19 cellular contexts compared by ENCODE assay signal in the genomic region with DNA sequence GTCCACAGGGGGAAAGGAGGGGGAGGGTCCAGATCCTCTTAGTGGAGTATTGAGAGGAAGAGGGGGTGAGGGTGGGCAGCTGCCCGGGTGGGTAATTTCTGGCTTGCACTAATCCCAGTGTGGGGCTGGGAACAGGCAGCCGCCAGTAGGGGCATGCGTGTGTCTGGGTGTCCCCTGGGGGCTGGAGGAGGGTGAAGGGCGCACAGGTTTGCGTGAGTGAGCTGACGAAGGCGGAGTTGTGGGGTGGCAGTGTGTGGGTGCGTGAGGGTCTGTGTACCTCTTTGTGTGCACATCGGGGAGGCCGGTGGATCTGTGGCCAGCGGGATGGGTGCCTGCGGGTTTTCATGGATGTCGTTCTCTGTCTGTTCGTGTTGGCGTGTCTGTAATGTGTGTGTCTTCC.
DNase-seq lines count a peak whose midpoint lies in the region; ATAC-seq and TF ChIP-seq lines count a peak whose summit lies in the region.
"Had no signal": no experiment of that assay in that cellular context is flagged by ENCODE, and none has a peak within 500 bp of the region (broad histone marks: within the 10 kb centered on the region; RNA-seq: fewer than 3 reads in every experiment).

No MANE protein-coding gene starts in this region.

- H2BK15ac ChIP-seq in neuronal stem cell (ENCODE audit: low read length) (peak overlapping the region; percentile 71), mesenchymal stem cell (ENCODE audit: low read depth, poor library complexity, severe bottlenecking) (no peak overlapping the region)

- H3K9ac ChIP-seq in neuronal stem cell (ENCODE audit: low read depth, low read length, poor library complexity) (no peak overlapping the region), mesenchymal stem cell (ENCODE audit: low read length) (no peak overlapping the region)
- H3K9ac ChIP-seq: GM23248 had no signal

- intact Hi-C loops in CD8-positive, alpha-beta T cell (cut with DNase I, micrococcal nuclease), result no loop called here

- H3K36me3 ChIP-seq in BE2C (no peaks in the 10 kb centered on the region), H7 (replicated peaks; ENCODE audit: control insufficient read depth, insufficient read depth, low read length) (no peaks in the 10 kb centered on the region), neuronal stem cell (replicated peaks in 1 of 2; ENCODE audit: control insufficient read depth in 2 of 2, insufficient read depth in 2 of 2, low read length in 2 of 2) (no peaks in the 10 kb centered on the region), mesenchymal stem cell (ENCODE audit: control insufficient read depth in 1 of 2, insufficient read depth in 2 of 2, low read depth in 1 of 2, low read length in 2 of 2) (no peaks in the 10 kb centered on the region)
- H3K36me3 ChIP-seq in CD8-positive, alpha-beta T cell (ENCODE audit: insufficient read depth, low read length), result no peaks in the 10 kb centered on the region
- H3K36me3 ChIP-seq: HAP-1 had no signal

- POLR2A ChIA-PET in CD8-positive, alpha-beta T cell (lab: Charles Lee), result no interaction called here

- peak; percentile 14 for DNase-seq in BE2C
- peak; percentile 62 for DNase-seq in H7
- DNase-seq in neuronal stem cell (ENCODE audit: low spot score), result no peak
- DNase-seq in mesenchymal stem cell, result no peak
- no peak for DNase-seq in CD8-positive, alpha-beta T cell
- DNase-seq: ACHN; CD4-positive, alpha-beta memory T cell; COR-L47; DMS53; GF-D8; GM23248; HFFc6; IMR-90; KBM-7 had no signal

- no peak overlapping the region for H3K23ac ChIP-seq in neuronal stem cell (ENCODE audit: low read depth, low read length, poor library complexity)
- H3K23ac ChIP-seq in mesenchymal stem cell (ENCODE audit: low read length in 2 of 2), result no peak overlapping the region

- H3K4me3 ChIP-seq in BE2C (ENCODE audit: low read depth, low read length) (no peak overlapping the region), H7 (ENCODE audit: insufficient read depth, low read depth, low read length) (no peak overlapping the region), neuronal stem cell (ENCODE audit: low read length in 2 of 2) (no peak overlapping the region), mesenchymal stem cell (ENCODE audit: insufficient read depth in 1 of 2, low read depth in 1 of 2, low read length in 2 of 2) (no peak overlapping the region)
- H3K4me3 ChIP-seq in CD8-positive, alpha-beta T cell (ENCODE audit: low read depth, low read length), result no peak overlapping the region
- H3K4me3 ChIP-seq: GM23248, HAP-1 had no signal

- H3K9me3 ChIP-seq in BE2C (no peaks in the 10 kb centered on the region), neuronal stem cell (replicated peaks in 1 of 2; ENCODE audit: control insufficient read depth in 2 of 2, insufficient read depth in 1 of 2, low read depth in 1 of 2, low read length in 2 of 2) (no peaks in the 10 kb centered on the region), mesenchymal stem cell (ENCODE audit: control insufficient read depth, low read length) (no peaks in the 10 kb centered on the region)
- no peaks in the 10 kb centered on the region for H3K9me3 ChIP-seq in CD8-positive, alpha-beta T cell (ENCODE audit: low read length)
- H3K9me3 ChIP-seq: HAP-1 had no signal

- no peak for ATAC-seq in HG03175 (IDR thresholded peaks at IDR 0.05; ENCODE audit: unreplicated experiment)
- no peak for ATAC-seq in CD8-positive, alpha-beta T cell

- H3K18ac ChIP-seq in neuronal stem cell (ENCODE audit: low read length), result peak overlapping the region; percentile 89
- H3K18ac ChIP-seq in mesenchymal stem cell (ENCODE audit: low read depth in 1 of 2, low read length in 2 of 2), result no peak overlapping the region

- H2BK5ac ChIP-seq in neuronal stem cell (ENCODE audit: low read length) (no peak overlapping the region), mesenchymal stem cell (ENCODE audit: low read depth, low read length, poor library complexity, severe bottlenecking) (no peak overlapping the region)

- H2BK120ac ChIP-seq in neuronal stem cell (ENCODE audit: low read depth, low read length), result no peak overlapping the region
- no peak overlapping the region for H2BK120ac ChIP-seq in mesenchymal stem cell (ENCODE audit: low read depth, low read length)

- H3K27me3 Mint-ChIP-seq in brain, result peaks cover 12% of the 10 kb centered on the region
- H3K27me3 Mint-ChIP-seq in CD8-positive, alpha-beta T cell (ENCODE audit: low read depth), result peaks cover 62% of the 10 kb centered on the region

- H3K79me1 ChIP-seq in neuronal stem cell (ENCODE audit: low read depth, low read length), result no peaks in the 10 kb centered on the region
- H3K79me1 ChIP-seq in mesenchymal stem cell (replicated peaks; ENCODE audit: low read length, poor library complexity, severe bottlenecking), result no peaks in the 10 kb centered on the region

- H2AFZ ChIP-seq in neuronal stem cell (ENCODE audit: low read length), result no peak overlapping the region
- H2AFZ ChIP-seq in mesenchymal stem cell (ENCODE audit: low read depth, low read length), result no peak overlapping the region
- H2AFZ ChIP-seq: GM23248 had no signal

- H4K8ac ChIP-seq in neuronal stem cell (ENCODE audit: low read depth, low read length) (no peak overlapping the region), mesenchymal stem cell (ENCODE audit: low read length) (no peak overlapping the region)

- peaks cover 0 to 12% (median 0%) of the 10 kb centered on the region in 5 experiments for H3K9me3 Mint-ChIP-seq in brain
- H3K9me3 Mint-ChIP-seq in CD8-positive, alpha-beta T cell, result no peaks in the 10 kb centered on the region
- H3K9me3 Mint-ChIP-seq: HFFc6 had no signal

- H3K4ac ChIP-seq in neuronal stem cell (ENCODE audit: low read length) (no peak overlapping the region), mesenchymal stem cell (ENCODE audit: low read depth in 1 of 2, low read length in 2 of 2) (no peak overlapping the region)

- H3K27ac Mint-ChIP-seq in brain, result peak overlapping the region in 3 of 5 experiments; percentile 12 to 98 (median 47)
- no peak overlapping the region for H3K27ac Mint-ChIP-seq in CD8-positive, alpha-beta T cell
- H3K27ac Mint-ChIP-seq: B cell; CD4-positive, alpha-beta memory T cell; HFFc6 had no signal

- no peak overlapping the region for H3K4me3 Mint-ChIP-seq in brain
- no peak overlapping the region for H3K4me3 Mint-ChIP-seq in CD8-positive, alpha-beta T cell
- H3K4me3 Mint-ChIP-seq: B cell; CD4-positive, alpha-beta memory T cell; HFFc6 had no signal

- H4K91ac ChIP-seq in neuronal stem cell (ENCODE audit: low read depth, low read length, poor library complexity), result no peak overlapping the region
- H4K91ac ChIP-seq in mesenchymal stem cell (ENCODE audit: low read length), result no peak overlapping the region

- H3K4me2 ChIP-seq in neuronal stem cell (ENCODE audit: insufficient read depth, low read length, poor library complexity, severe bottlenecking) (no peak overlapping the region), mesenchymal stem cell (ENCODE audit: low read length, poor library complexity, severe bottlenecking) (no peak overlapping the region)

- H3K14ac ChIP-seq in neuronal stem cell (ENCODE audit: low read length), result peak overlapping the region; percentile 33
- no peak overlapping the region for H3K14ac ChIP-seq in mesenchymal stem cell (ENCODE audit: low read length in 2 of 2)

- no peaks in the 10 kb centered on the region for H3K36me3 Mint-ChIP-seq in brain
- H3K36me3 Mint-ChIP-seq in CD8-positive, alpha-beta T cell, result no peaks in the 10 kb centered on the region
- H3K36me3 Mint-ChIP-seq: CD4-positive, alpha-beta memory T cell had no signal

- no peak overlapping the region for H2BK12ac ChIP-seq in neuronal stem cell (ENCODE audit: low read length)
- no peak overlapping the region for H2BK12ac ChIP-seq in mesenchymal stem cell (ENCODE audit: low read length in 2 of 2)

- peaks cover 55% of the 10 kb centered on the region for H3K4me1 Mint-ChIP-seq in brain
- no peaks in the 10 kb centered on the region for H3K4me1 Mint-ChIP-seq in CD8-positive, alpha-beta T cell (ENCODE audit: low read depth)
- H3K4me1 Mint-ChIP-seq: B cell; CD4-positive, alpha-beta memory T cell had no signal

- CTCF ChIA-PET in CD8-positive, alpha-beta T cell (lab: Charles Lee), result no interaction called here

- no peak for TF ChIP-seq CTCF in BE2C (IDR thresholded peaks at IDR 0.05; ENCODE audit: low read depth, low read length)
- no peak for TF ChIP-seq CTCF in brain (conservative IDR thresholded peaks at IDR 0.05)
- no peak for TF ChIP-seq CTCF in CD8-positive, alpha-beta T cell (IDR thresholded peaks at IDR 0.05)

- H3K4me1 ChIP-seq in BE2C (no peaks in the 10 kb centered on the region; the same call in 1 of the 2 replicates), neuronal stem cell (ENCODE audit: control insufficient read depth in 2 of 2, insufficient read depth in 1 of 2, low read depth in 1 of 2, low read length in 2 of 2) (peaks cover 0 to 29% of the 10 kb centered on the region in 2 donors), mesenchymal stem cell (ENCODE audit: control insufficient read depth, insufficient read depth, low read depth, low read length) (no peaks in the 10 kb centered on the region)
- no peaks in the 10 kb centered on the region for H3K4me1 ChIP-seq in CD8-positive, alpha-beta T cell (ENCODE audit: insufficient read depth, low read length)
- H3K4me1 ChIP-seq: HAP-1 had no signal

- H3K27ac ChIP-seq in neuronal stem cell (replicated peaks; ENCODE audit: low read length) (no peak overlapping the region), mesenchymal stem cell (ENCODE audit: low read length, poor library complexity, severe bottlenecking) (no peak overlapping the region)
- H3K27ac ChIP-seq in CD8-positive, alpha-beta T cell (ENCODE audit: low read depth, low read length), result no peak overlapping the region
- H3K27ac ChIP-seq: C4-2B, GM23248 had no signal

- WGBS in neuronal stem cell (ENCODE audit: extremely low coverage in 2 of 2, insufficient read length in 2 of 2, insufficient replicate concordance in 1 of 2), 2 donors, result no CpG with 5 or more reads among the region's 15 CpGs
- 79% methylated on average over 15 of the region's 15 CpGs for whole genome bisulfite sequencing in mesenchymal stem cell

- H3K27me3 ChIP-seq in BE2C (no peaks in the 10 kb centered on the region), H7 (ENCODE audit: control insufficient read depth, insufficient read depth, low read length) (peaks cover 2% of the 10 kb centered on the region; the same call in 1 of the 2 replicates), neuronal stem cell (ENCODE audit: control insufficient read depth in 3 of 3, insufficient read depth in 3 of 3, low read depth in 1 of 3, low read length in 3 of 3) (peaks cover 0 to 11% (median 0%) of the 10 kb centered on the region in 3 experiments), mesenchymal stem cell (ENCODE audit: control insufficient read depth in 1 of 2, insufficient read depth in 1 of 2, low read length in 2 of 2) (peaks cover 24 to 77% of the 10 kb centered on the region in 2 experiments)
- H3K27me3 ChIP-seq in CD8-positive, alpha-beta T cell (ENCODE audit: insufficient read depth, low read length), result no peaks in the 10 kb centered on the region

- H2AK5ac ChIP-seq in neuronal stem cell (ENCODE audit: low read depth, low read length) (peak overlapping the region; percentile 13), mesenchymal stem cell (ENCODE audit: low read length, severe bottlenecking) (no peak overlapping the region)

Comparison
In these comparisons a context has a peak if more than half of its experiments do, and no peak if none do; other contexts are left out.
1. DNase-seq: peak in BE2C (single experiment) and H7 (single experiment); none in neuronal stem cell (single experiment), mesenchymal stem cell (single experiment) and CD8-positive, alpha-beta T cell (0 of 7).